In the genomic region with DNA sequence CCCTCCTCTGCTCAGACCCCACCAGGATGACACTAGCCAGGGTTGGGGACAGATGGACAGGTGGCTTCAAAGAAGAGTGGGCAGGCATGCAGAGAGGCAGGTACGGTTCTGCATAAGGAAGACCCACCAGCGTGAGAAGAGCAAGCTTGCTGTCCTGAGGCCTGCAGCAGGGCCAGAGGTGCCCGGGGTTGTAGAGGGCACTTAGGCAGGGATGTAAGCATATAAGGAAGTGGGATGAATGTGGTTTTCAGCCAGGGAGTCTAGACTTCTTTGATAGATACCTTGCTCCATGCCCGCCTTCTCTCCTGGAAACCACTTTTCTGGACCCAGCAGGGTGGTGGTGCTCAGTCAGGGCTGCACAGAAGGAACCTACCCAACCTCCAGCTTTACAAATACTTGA, we compare ENCODE assay signal across 1 cellular context.
TF ChIP-seq lines count a peak whose summit lies in the region.

No MANE protein-coding gene starts in this region.

TF ChIP-seq in IMR-90, 13 proteins besides CTCF, POLR2A, EP300 and RAD21 (continued from another document):
- TF ChIP-seq SMC3 (IDR thresholded peaks at IDR 0.05; ENCODE audit: low read depth, low read length) (no peak), BHLHE40 (IDR thresholded peaks at IDR 0.05; ENCODE audit: low read depth, low read length) (no peak), RCOR1 (IDR thresholded peaks at IDR 0.05; ENCODE audit: insufficient replicate concordance, low read length) (no peak)
- TF ChIP-seq, protein P1, sequence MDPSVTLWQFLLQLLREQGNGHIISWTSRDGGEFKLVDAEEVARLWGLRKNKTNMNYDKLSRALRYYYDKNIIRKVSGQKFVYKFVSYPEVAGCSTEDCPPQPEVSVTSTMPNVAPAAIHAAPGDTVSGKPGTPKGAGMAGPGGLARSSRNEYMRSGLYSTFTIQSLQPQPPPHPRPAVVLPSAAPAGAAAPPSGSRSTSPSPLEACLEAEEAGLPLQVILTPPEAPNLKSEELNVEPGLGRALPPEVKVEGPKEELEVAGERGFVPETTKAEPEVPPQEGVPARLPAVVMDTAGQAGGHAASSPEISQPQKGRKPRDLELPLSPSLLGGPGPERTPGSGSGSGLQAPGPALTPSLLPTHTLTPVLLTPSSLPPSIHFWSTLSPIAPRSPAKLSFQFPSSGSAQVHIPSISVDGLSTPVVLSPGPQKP (IDR thresholded peaks at IDR 0.05; ENCODE audit: borderline replicate concordance, low read depth, low read length), result no peak
